In genomic region chr17:1076982-1077302, GRCh38 we compare ENCODE assay signal across 19 cellular contexts.
"Had no signal": no experiment of that assay in that cellular context is flagged by ENCODE, and none has a peak within 500 bp of the region (broad histone marks: within the 10 kb centered on the region; RNA-seq: fewer than 3 reads in every experiment).

No MANE protein-coding gene starts in this region.

- H2AFZ ChIP-seq: hepatocyte had no signal

- H3K27ac ChIP-seq: breast epithelium, colonic mucosa, gastroesophageal sphincter, hepatocyte, neutrophil, testis, transverse colon had no signal

- H3K4me2 ChIP-seq: hepatocyte had no signal

- H3K27me3 ChIP-seq: breast epithelium, colonic mucosa, gastroesophageal sphincter, hepatocyte, neutrophil, testis, transverse colon had no signal

- H3K79me2 ChIP-seq: hepatocyte had no signal

- DNase-seq: activated B cell treated with CpG ODN at 0.5 μM for 24 hours; activated CD4-positive, alpha-beta T cell treated with anti-CD3 and anti-CD28 coated beads, Interleukin-2, amount 50 U/mL, for 1 hour; activated CD8-positive, alpha-beta T cell treated with anti-CD3 and anti-CD28 coated beads for 36 hours; activated T-cell treated with anti-CD3 and anti-CD28 coated beads, Interleukin-2, amount 50 U/mL, for 48 hours; colonic mucosa; effector CD8-positive, alpha-beta T cell; erythroblast; mammary epithelial cell; naive B cell; nephron progenitor cell; retina; stimulated activated naive CD8-positive, alpha-beta T cell treated with anti-CD3 and anti-CD28 coated beads, Interleukin-15, Interleukin-2, amounts not matched to agents 100 U/mL and 50 U/mL, for 24 hours; testis; transverse colon had no signal

- H3K9me3 ChIP-seq: breast epithelium, colonic mucosa, gastroesophageal sphincter, neutrophil, testis, transverse colon had no signal

- H3K36me3 ChIP-seq: breast epithelium had no signal

- H3K4me1 ChIP-seq: testis had no signal

- ATAC-seq: activated CD8-positive, alpha-beta T cell treated with anti-CD3 and anti-CD28 coated beads for 36 hours; activated naive CD4-positive, alpha-beta T cell treated with anti-CD3 and anti-CD28 coated beads, Interleukin-2, amount 50 U/mL, for 72 hours; gastroesophageal sphincter; stimulated activated naive CD8-positive, alpha-beta T cell treated with anti-CD3 and anti-CD28 coated beads, Interleukin-15, Interleukin-2, amounts not matched to agents 100 U/mL and 50 U/mL, for 24 hours had no signal

- H3K4me3 ChIP-seq: breast epithelium, colonic mucosa, gastroesophageal sphincter, hepatocyte, testis, transverse colon had no signal
